Comparison of ENCODE assay signal across 26 cellular contexts in the genomic region with DNA sequence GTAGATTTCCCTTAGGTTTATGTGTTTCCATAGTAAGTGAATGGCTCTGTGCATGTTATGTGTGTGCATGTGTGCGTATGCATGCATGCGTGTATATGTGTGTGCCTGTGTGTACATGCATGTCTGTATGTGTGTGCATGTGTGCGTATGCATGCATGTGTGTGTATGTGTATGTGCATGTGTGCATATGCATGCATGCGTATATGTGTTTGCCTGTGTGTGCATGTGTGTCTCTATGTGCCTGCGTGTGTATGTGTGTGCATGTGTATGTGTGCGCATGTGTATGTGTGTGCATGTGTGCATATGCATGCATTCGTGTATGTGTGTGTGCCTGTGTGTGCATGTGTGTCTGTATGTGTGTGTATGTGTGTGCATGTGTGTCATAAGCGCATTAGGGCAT.
DNase-seq lines count a peak whose midpoint lies in the region; ATAC-seq, FAIRE-seq and TF ChIP-seq lines count a peak whose summit lies in the region.
"Had no signal": no experiment of that assay in that cellular context is flagged by ENCODE, and none has a peak within 500 bp of the region (broad histone marks: within the 10 kb centered on the region; RNA-seq: fewer than 3 reads in every experiment).

No MANE protein-coding gene starts in this region.

- no peak for ATAC-seq in GM23338
- ATAC-seq in gastroesophageal sphincter: no peak
- ATAC-seq: HCT116; stimulated activated memory B cell treated with anti-CD40 and anti-IgM and Interleukin-4, amounts not matched to agents 10 μg/mL and 1 μg/mL and 100 μg/mL, for 72 hours had no signal

- in situ Hi-C loops in ACHN (cut with HindIII; ENCODE audit: low pct_ligation_motif_present, low pct_unique_long_range_greater_than_20kb, low sequenced_read_pairs): no loop called here

- FAIRE-seq in urothelium cell line (lab: Jason Lieb, UNC): no peak
- FAIRE-seq: endothelial cell of umbilical vein had no signal

- TF ChIP-seq CTCF in GM23338 (conservative IDR thresholded peaks at IDR 0.05; ENCODE audit: low read depth in 2 of 2): no peak
- no peak for TF ChIP-seq CTCF in gastroesophageal sphincter (IDR thresholded peaks at IDR 0.05)
- no peak for TF ChIP-seq CTCF in stomach (IDR thresholded peaks at IDR 0.05)

- H3K27ac Mint-ChIP-seq in GM23338: 0 out of 2 replicates have a peak overlapping the region, but pooled peaks have one; percentile 55
- H3K27ac Mint-ChIP-seq: dendritic cell treated with granulocyte-macrophage colony-stimulating factor and Interleukin-4, amounts not matched to agents 40 ng/mL and 50 ng/mL, for 4 days; neural progenitor cell; stimulated activated memory B cell treated with anti-CD40 and anti-IgM and Interleukin-4, amounts not matched to agents 10 μg/mL and 1 μg/mL and 100 μg/mL, for 72 hours; T-helper 1 cell treated with Interleukin-12 subunit alpha and Interleukin-12 subunit beta and Interleukin-4 antibody, amounts not matched to agents 30 μg/mL and 1 μg/mL, for 36 hours had no signal

- H3K36me3 ChIP-seq in GM23338 (ENCODE audit: insufficient read depth) (no peaks in the 10 kb centered on the region), adipocyte (ENCODE audit: control insufficient read depth, insufficient read depth, low read length, severe bottlenecking) (peaks cover 8% of the 10 kb centered on the region), gastroesophageal sphincter (peaks cover 0 to 8% of the 10 kb centered on the region in 2 donors), stomach (no peaks in the 10 kb centered on the region)
- H3K36me3 ChIP-seq: neural progenitor cell, tibial nerve, WERI-Rb-1 had no signal

- TF ChIP-seq EP300 in gastroesophageal sphincter (IDR thresholded peaks at IDR 0.05) (no peak), stomach (IDR thresholded peaks at IDR 0.05) (no peak)

- 89 to 96% methylated on average over 4 to 8 of the region's 8 CpGs for WGBS in gastroesophageal sphincter (ENCODE audit: low coverage in 1 of 2), 2 donors
- WGBS in stomach, 5 donors: 96 to 98% (median 96%) methylated on average over 8 of the region's 8 CpGs

- H3K4me3 ChIP-seq in GM23338 (no peak overlapping the region), adipocyte (ENCODE audit: low read length) (no peak overlapping the region), gastroesophageal sphincter (no peak overlapping the region), stomach (no peak overlapping the region)
- H3K4me3 ChIP-seq: BLaER1 treated with 17β-estradiol and CSF1 and Interleukin-3, amounts not matched to agents 10 nM and 100 nM; neural progenitor cell; tibial nerve had no signal

- peaks cover 3% of the 10 kb centered on the region for H3K27me3 Mint-ChIP-seq in GM23338 (ENCODE audit: insufficient read depth, low read depth, poor library complexity)

- no peak overlapping the region for H3K4me2 ChIP-seq in GM23338
- H3K4me2 ChIP-seq: neural progenitor cell had no signal

- H3K27me3 ChIP-seq in GM23338 (ENCODE audit: insufficient read depth): no peaks in the 10 kb centered on the region
- no peaks in the 10 kb centered on the region for H3K27me3 ChIP-seq in adipocyte (replicated peaks; ENCODE audit: control insufficient read depth, insufficient read depth, low read length)
- no peaks in the 10 kb centered on the region for H3K27me3 ChIP-seq in gastroesophageal sphincter
- H3K27me3 ChIP-seq in stomach: no peaks in the 10 kb centered on the region
- H3K27me3 ChIP-seq: BLaER1 treated with 17β-estradiol and CSF1 and Interleukin-3, amounts not matched to agents 10 nM and 100 nM; foreskin keratinocyte; neural progenitor cell; tibial nerve had no signal

- no peak overlapping the region for H2AFZ ChIP-seq in GM23338
- H2AFZ ChIP-seq: neural progenitor cell had no signal

- H4K20me1 ChIP-seq in GM23338 (replicated peaks; ENCODE audit: insufficient read depth): no peaks in the 10 kb centered on the region; the same call in 1 of the 2 replicates
- H4K20me1 ChIP-seq: BLaER1 treated with 17β-estradiol and CSF1 and Interleukin-3, amounts not matched to agents 10 nM and 100 nM had no signal

- H3K79me2 ChIP-seq in GM23338 (replicated peaks; ENCODE audit: insufficient read depth): peaks cover 9% of the 10 kb centered on the region

- peaks cover 23% of the 10 kb centered on the region for H3K4me1 Mint-ChIP-seq in GM23338
- H3K4me1 Mint-ChIP-seq: stimulated activated memory B cell treated with anti-CD40 and anti-IgM and Interleukin-4, amounts not matched to agents 10 μg/mL and 1 μg/mL and 100 μg/mL, for 72 hours had no signal

- no peaks in the 10 kb centered on the region for H3K9me3 ChIP-seq in adipocyte (ENCODE audit: control insufficient read depth, low read length)
- H3K9me3 ChIP-seq in gastroesophageal sphincter: no peaks in the 10 kb centered on the region
- H3K9me3 ChIP-seq in stomach: no peaks in the 10 kb centered on the region
- H3K9me3 ChIP-seq: tibial nerve had no signal

- intact Hi-C loops in stomach (cut with DNase I; ENCODE audit: low total_unique reads): no loop called here

- no peaks in the 10 kb centered on the region for H3K9me3 Mint-ChIP-seq in GM23338
- H3K9me3 Mint-ChIP-seq: dendritic cell treated with granulocyte-macrophage colony-stimulating factor and Interleukin-4, amounts not matched to agents 40 ng/mL and 50 ng/mL, for 4 days; IgD-negative memory B cell; mesothelial cell of epicardium; neural progenitor cell; stimulated activated memory B cell treated with anti-CD40 and anti-IgM and Interleukin-4, amounts not matched to agents 10 μg/mL and 1 μg/mL and 100 μg/mL, for 72 hours; T-helper 1 cell treated with Interleukin-12 subunit alpha and Interleukin-12 subunit beta and Interleukin-4 antibody, amounts not matched to agents 30 μg/mL and 1 μg/mL, for 36 hours had no signal

- DNase-seq in GM23338 (ENCODE audit: low spot score) (no peak), adipocyte (ENCODE audit: low read depth) (no peak), stomach (no peak), AG08396 (ENCODE audit: low spot score) (no peak), urothelium cell line (ENCODE audit: low spot score) (no peak), NCI-H345 (lab: John Stamatoyannopoulos, UW) (no peak), ACHN (no peak)
- DNase-seq: activated CD4-positive, alpha-beta T cell treated with anti-CD3 and anti-CD28 coated beads, Interleukin-2, amount 50 U/mL, for 48 hours; activated naive CD4-positive, alpha-beta T cell treated with Interleukin-2 at 50 U/mL for 16 hours; aorta; foreskin keratinocyte; GF-D8; kidney glomerular epithelial cell; NCI-H748 treated with DMSO at 0.1 percent for 48 hours; WERI-Rb-1 had no signal

- TF ChIP-seq POLR2A in gastroesophageal sphincter (IDR thresholded peaks at IDR 0.05): no peak
- no peak for TF ChIP-seq POLR2A in stomach (IDR thresholded peaks at IDR 0.05)

- H3K4me1 ChIP-seq in GM23338 (ENCODE audit: insufficient read depth) (peaks cover 7% of the 10 kb centered on the region; the same call in 1 of the 2 replicates), adipocyte (ENCODE audit: control insufficient read depth, insufficient read depth, low read length) (peaks cover 39% of the 10 kb centered on the region), gastroesophageal sphincter (peaks cover 14 to 94% (median 26%) of the 10 kb centered on the region in 3 donors), stomach (peaks cover 4 to 77% (median 43%) of the 10 kb centered on the region in 4 donors)

- no peaks in the 10 kb centered on the region for H3K36me3 Mint-ChIP-seq in GM23338 (ENCODE audit: low read depth)
- H3K36me3 Mint-ChIP-seq: mesothelial cell of epicardium; neural progenitor cell; stimulated activated memory B cell treated with anti-CD40 and anti-IgM and Interleukin-4, amounts not matched to agents 10 μg/mL and 1 μg/mL and 100 μg/mL, for 72 hours had no signal

- no peak overlapping the region for H3K4me3 Mint-ChIP-seq in GM23338
- H3K4me3 Mint-ChIP-seq: dendritic cell treated with granulocyte-macrophage colony-stimulating factor and Interleukin-4, amounts not matched to agents 40 ng/mL and 50 ng/mL, for 4 days; IgD-negative memory B cell; mesothelial cell of epicardium; neural progenitor cell; stimulated activated memory B cell treated with anti-CD40 and anti-IgM and Interleukin-4, amounts not matched to agents 10 μg/mL and 1 μg/mL and 100 μg/mL, for 72 hours; T-helper 1 cell treated with Interleukin-12 subunit alpha and Interleukin-12 subunit beta and Interleukin-4 antibody, amounts not matched to agents 30 μg/mL and 1 μg/mL, for 36 hours had no signal

- no peaks in the 10 kb centered on the region for H3F3A ChIP-seq in GM23338 (replicated peaks; ENCODE audit: low read depth)

- peak overlapping the region; percentile 75 for H3K9ac ChIP-seq in adipocyte (ENCODE audit: low read length)
- H3K9ac ChIP-seq: BLaER1 treated with 17β-estradiol and CSF1 and Interleukin-3, amounts not matched to agents 10 nM and 100 nM; neural progenitor cell had no signal

- no peaks in the 10 kb centered on the region for H3K9me2 ChIP-seq in GM23338 (ENCODE audit: insufficient read depth)

- no peak overlapping the region for H3K27ac ChIP-seq in GM23338 (ENCODE audit: low read depth)
- peak overlapping the region in 3 of 4 donors; percentile 78 to 85 (median 79) for H3K27ac ChIP-seq in gastroesophageal sphincter
- H3K27ac ChIP-seq in stomach: peak overlapping the region in 3 of 5 donors; percentile 71 to 76 (median 76)
- H3K27ac ChIP-seq: foreskin keratinocyte, neural progenitor cell, WERI-Rb-1 had no signal

TF ChIP-seq in GM23338, 12 proteins besides CTCF, POLR2A, EP300 and RAD21 (continues in another document):
- no peak for TF ChIP-seq EZH2phosphoT487 (IDR thresholded peaks at IDR 0.05; ENCODE audit: unreplicated experiment)
